8 cellular contexts compared by ENCODE assay signal in the genomic region with DNA sequence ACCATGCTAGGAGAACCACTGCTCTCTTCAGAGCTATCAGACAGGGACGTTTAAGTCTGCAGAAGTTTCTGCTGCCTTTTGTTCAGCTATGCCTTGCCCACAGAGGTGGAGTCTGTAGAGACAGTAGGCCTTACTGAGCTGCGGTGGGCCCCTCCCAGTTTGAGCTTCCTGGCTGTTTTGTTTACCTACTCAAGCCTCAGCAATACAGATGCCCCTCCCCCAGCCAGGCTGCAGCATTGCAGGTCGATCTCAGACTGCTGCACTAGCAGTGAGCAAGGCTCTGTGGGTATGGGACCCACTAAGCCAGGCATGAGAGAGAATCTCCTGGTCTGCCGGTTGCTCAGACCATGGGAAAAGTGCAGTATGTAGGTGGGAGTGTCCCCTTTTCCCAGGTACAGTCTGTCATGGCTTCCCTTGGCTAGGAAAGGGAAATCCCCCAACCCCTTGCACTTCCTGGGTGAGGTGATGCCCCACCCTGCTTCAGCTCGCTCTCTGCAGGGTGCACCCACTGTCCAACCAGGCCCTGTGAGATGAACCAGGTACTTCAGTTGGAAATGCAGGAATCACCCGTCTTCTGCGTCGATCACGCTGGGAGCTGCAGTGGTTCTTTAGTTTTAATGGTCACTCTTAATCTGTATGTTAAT. TPM values are rescaled to one million over a fixed set of nuclear protein-coding genes. Genes with fewer than 3 reads are reported as not detected.
A peak's percentile ranks its signal among the peaks of the same experiment; 100 is the strongest.
DNase-seq lines count a peak whose midpoint lies in the region; ATAC-seq, FAIRE-seq and TF ChIP-seq lines count a peak whose summit lies in the region.
"Not testable (repeated sequence)": the region's sequence is repeated elsewhere in the genome, so short reads cannot be mapped to it uniquely, and the experiment has no call there.

No MANE protein-coding gene starts in this region.

- H3K4me3 ChIP-seq in heart right ventricle, pancreas: not testable (repeated sequence)

- DNase-seq in GM19238 (ENCODE audit: insufficient read length, low spot score) (peak; percentile 2), NCI-H1417 treated with DMSO at 0.1 percent for 48 hours (lab: John Stamatoyannopoulos, UW) (peak; percentile 24), T-helper 1 cell (peak; percentile 23 to 96 (median 59)), heart right ventricle (peak; percentile 19 to 24), pancreas (peak in 4 of 6 donors; percentile 17 to 69 (median 23))
- peak; percentile 31 for DNase-seq in activated gamma-delta T cell treated with anti-CD3 and anti-CD28 coated beads, Interleukin-2, amount 50 U/mL, for 16 hours (ENCODE audit: low read depth)

- peaks cover 0 to 24% (median 5%) of the 10 kb centered on the region in 9 donors for H3K4me1 ChIP-seq in heart right ventricle
- H3K4me1 ChIP-seq in pancreas, result not testable (repeated sequence)

- WGBS in heart right ventricle, 2 donors, result 74 to 78% methylated on average over 9 of the region's 9 CpGs
- WGBS in pancreas, 2 donors, result 70 to 71% methylated on average over 9 of the region's 9 CpGs

- not testable (repeated sequence) for TF ChIP-seq CTCF in C4-2B (conservative IDR thresholded peaks at IDR 0.05); heart right ventricle (IDR thresholded peaks at IDR 0.05); pancreas (IDR thresholded peaks at IDR 0.05)

- peaks cover 0 to 18% (median 5%) of the 10 kb centered on the region in 9 donors for H3K36me3 ChIP-seq in heart right ventricle
- H3K36me3 ChIP-seq in pancreas, result not testable (repeated sequence)

- ATAC-seq in HG02885 (IDR thresholded peaks at IDR 0.05; ENCODE audit: poor library complexity, unreplicated experiment) (peak; percentile 78), heart right ventricle (peak in 1 of 8 donors; percentile 46), pancreas (peak in 3 of 4 donors; percentile 51 to 58 (median 51))

- H3K27ac ChIP-seq in C4-2B, result peak overlapping the region; percentile 32
- H3K27ac ChIP-seq in heart right ventricle, result peak overlapping the region in 1 of 10 donors; percentile 66
- H3K27ac ChIP-seq in pancreas, result not testable (repeated sequence)

- peaks cover 0 to 18% (median 0%) of the 10 kb centered on the region in 11 donors for H3K9me3 ChIP-seq in heart right ventricle
- not testable (repeated sequence) for H3K9me3 ChIP-seq in pancreas

- intact Hi-C loops in heart right ventricle (cut with DNase I); pancreas (cut with DNase I): not testable (repeated sequence)

- not testable (repeated sequence) for FAIRE-seq in pancreas (lab: Jason Lieb, UNC)

- not testable (repeated sequence) for H3K27me3 ChIP-seq in heart right ventricle, pancreas

RNA-seq across cellular contexts. Expression of a gene that starts 53.7 kb away (rescaled TPM):
- total RNA-seq in heart right ventricle (10 to 100 TPM in 1 of 10 donors, 1 to 10 TPM in 9; 4.0 to 16.2 (median 5.8) TPM), pancreas (10 to 100 TPM; 10.4 to 21.4 (median 14.4) TPM)
- polyA plus RNA-seq in heart right ventricle (1 to 10 TPM; 1.7 to 2.6 TPM), pancreas (1 to 10 TPM; 2.5 to 4.9 TPM)

RNA-seq across cellular contexts. Expression of a gene that starts 55.0 kb away (rescaled TPM):
- total RNA-seq in heart right ventricle (10 to 100 TPM in 1 of 10 donors, 1 to 10 TPM in 9; 6.0 to 10.3 (median 8.2) TPM), pancreas (1 to 10 TPM; 3.6 to 6.9 (median 5.8) TPM)
- polyA plus RNA-seq in heart right ventricle (10 to 100 TPM in 1 of 2 donors, 1 to 10 TPM in 1; 5.0 to 12.0 TPM), pancreas (1 to 10 TPM; 6.5 to 8.8 TPM)

Comparison
In these comparisons a context has a peak if more than half of its experiments do, and no peak if none do; other contexts are left out.
1. DNase-seq: peak in every context shown above with its lines; median percentile 59 in T-helper 1 cell; 31 in activated gamma-delta T cell treated with anti-CD3 and anti-CD28 coated beads, Interleukin-2, amount 50 U/mL, for 16 hours; 24 in NCI-H1417 treated with DMSO at 0.1 percent for 48 hours; 23 in pancreas; 22 in heart right ventricle; 2 in GM19238.